25 cellular contexts compared by ENCODE assay signal in the genomic region with DNA sequence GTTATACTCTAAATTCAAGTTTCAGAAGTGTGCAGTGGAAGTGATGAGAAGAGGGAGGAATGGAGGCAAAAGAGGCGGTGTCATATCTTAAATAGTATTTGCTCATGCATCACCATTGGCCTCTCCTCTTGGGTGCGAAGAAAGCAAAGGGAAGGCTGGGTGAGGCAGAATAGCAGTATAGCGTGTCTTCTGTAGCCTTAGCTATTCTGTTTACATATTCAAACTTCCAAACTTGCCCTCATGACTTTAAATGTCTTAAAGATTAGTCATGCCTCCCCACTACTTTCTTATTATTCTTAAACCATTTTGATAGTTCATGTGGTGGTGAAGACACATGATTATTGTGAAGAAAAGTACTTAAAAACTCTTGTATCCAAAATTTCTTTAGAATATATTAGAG.
DNase-seq lines count a peak whose midpoint lies in the region; ATAC-seq and TF ChIP-seq lines count a peak whose summit lies in the region.
"Had no signal": no experiment of that assay in that cellular context is flagged by ENCODE, and none has a peak within 500 bp of the region (broad histone marks: within the 10 kb centered on the region; RNA-seq: fewer than 3 reads in every experiment).

No MANE protein-coding gene starts in this region.

- peaks cover 28% of the 10 kb centered on the region for H3K36me3 Mint-ChIP-seq in activated T-cell treated with anti-CD3 and anti-CD28 coated beads, Interleukin-2, amount 50 U/mL, for 4 hours (ENCODE audit: insufficient read depth)

- in situ Hi-C loops in GM23248 (cut with MboI), result no loop called here

- peak; percentile 24 for DNase-seq in GM23248
- DNase-seq in adipocyte (ENCODE audit: low read depth), result peak; percentile 69
- peak; percentile 33 for DNase-seq in fibroblast of pulmonary artery (ENCODE audit: low read depth)
- DNase-seq in retinal pigment epithelial cell (ENCODE audit: low read depth), result peak; percentile 6
- no peak for DNase-seq in activated T-cell treated with anti-CD3 and anti-CD28 coated beads, Interleukin-2, amount 50 U/mL, for 4 hours
- DNase-seq in NCI-H2227 (lab: John Stamatoyannopoulos, UW; ENCODE audit: unreplicated experiment), result no peak
- DNase-seq: activated CD4-positive, CD25-positive, alpha-beta regulatory T cell; activated CD8-positive, alpha-beta memory T cell treated with anti-CD3 and anti-CD28 coated beads for 24 hours; central memory CD4-positive, alpha-beta T cell; COR-L47; effector memory CD8-positive, alpha-beta T cell; gastrocnemius medialis; Kasumi-1; midbrain; NCI-H1417; NCI-H774; PC-9; stimulated activated naive CD8-positive, alpha-beta T cell treated with anti-CD3 and anti-CD28 coated beads, Interleukin-15, Interleukin-2, amounts not matched to agents 100 U/mL and 50 U/mL, for 24 hours had no signal

- H3K9me3 ChIP-seq in GM23248 (ENCODE audit: low read depth), result no peaks in the 10 kb centered on the region
- H3K9me3 ChIP-seq in adipocyte (ENCODE audit: control insufficient read depth, low read length), result no peaks in the 10 kb centered on the region
- H3K9me3 ChIP-seq: gastrocnemius medialis had no signal

- no peak for ATAC-seq in HG03432 (IDR thresholded peaks at IDR 0.05; ENCODE audit: unreplicated experiment)
- ATAC-seq in activated T-cell treated with anti-CD3 and anti-CD28 coated beads, Interleukin-2, amount 50 U/mL, for 4 hours, result no peak
- no peak for ATAC-seq in GM21367 (IDR thresholded peaks at IDR 0.05; ENCODE audit: unreplicated experiment)
- ATAC-seq: effector memory CD8-positive, alpha-beta T cell; HCT116; left lobe of liver; stimulated activated naive CD8-positive, alpha-beta T cell treated with anti-CD3 and anti-CD28 coated beads, Interleukin-15, Interleukin-2, amounts not matched to agents 100 U/mL and 50 U/mL, for 24 hours had no signal

- H3K4me1 ChIP-seq in GM23248 (ENCODE audit: insufficient read depth) (no peaks in the 10 kb centered on the region; the same call in 1 of the 2 replicates), adipocyte (ENCODE audit: control insufficient read depth, insufficient read depth, low read length) (peaks cover 8% of the 10 kb centered on the region)
- H3K4me1 ChIP-seq: gastrocnemius medialis, neural progenitor cell had no signal

- 94 to 98% methylated on average over 3 of the region's 3 CpGs for WGBS in GM23248 (ENCODE audit: low coverage in 1 of 2, low lambda C conversion rate in 2 of 2, missing lambda C conversion rate in 2 of 2), 2 experiments

- H2AFZ ChIP-seq in GM23248, result no peak overlapping the region
- H2AFZ ChIP-seq: neural progenitor cell, PC-9 had no signal

- no peaks in the 10 kb centered on the region for H3F3A ChIP-seq in GM23248 (ENCODE audit: insufficient read depth)

- H3K36me3 ChIP-seq in GM23248 (ENCODE audit: low read depth) (peaks cover 3% of the 10 kb centered on the region; the same call in 1 of the 2 replicates), adipocyte (ENCODE audit: control insufficient read depth, insufficient read depth, low read length, severe bottlenecking) (peaks cover 29% of the 10 kb centered on the region)

- no peaks in the 10 kb centered on the region for H3K4me1 Mint-ChIP-seq in activated T-cell treated with anti-CD3 and anti-CD28 coated beads, Interleukin-2, amount 50 U/mL, for 4 hours (ENCODE audit: low read depth)
- H3K4me1 Mint-ChIP-seq: neural progenitor cell had no signal

- TF ChIP-seq CTCF in fibroblast of pulmonary artery (IDR thresholded peaks at IDR 0.05; ENCODE audit: low read length, missing control alignments) (no peak), retinal pigment epithelial cell (conservative IDR thresholded peaks at IDR 0.05; ENCODE audit: low read depth, low read length) (no peak)

- H3K4me2 ChIP-seq in GM23248 (ENCODE audit: unreplicated experiment), result no peak overlapping the region
- H3K4me2 ChIP-seq: neural progenitor cell, PC-9 had no signal

- H3K27ac ChIP-seq in GM23248, result no peak overlapping the region
- H3K27ac ChIP-seq: gastrocnemius medialis, neural progenitor cell, PC-9 had no signal

- no peak overlapping the region for H3K4me3 ChIP-seq in GM23248
- no peak overlapping the region for H3K4me3 ChIP-seq in adipocyte (ENCODE audit: low read length)
- H3K4me3 ChIP-seq in fibroblast of pulmonary artery (replicated peaks; ENCODE audit: low read depth, low read length), result no peak overlapping the region
- no peak overlapping the region for H3K4me3 ChIP-seq in retinal pigment epithelial cell (ENCODE audit: low read length)
- H3K4me3 ChIP-seq: gastrocnemius medialis, neural progenitor cell, PC-9 had no signal

- H3K9ac ChIP-seq in GM23248 (no peak overlapping the region), adipocyte (ENCODE audit: low read length) (no peak overlapping the region)
- H3K9ac ChIP-seq: neural progenitor cell had no signal

- H3K4me3 Mint-ChIP-seq in activated T-cell treated with anti-CD3 and anti-CD28 coated beads, Interleukin-2, amount 50 U/mL, for 4 hours, result no peak overlapping the region
- H3K4me3 Mint-ChIP-seq: activated T-helper 1 cell treated with anti-CD3 and anti-CD28 coated beads, Interleukin-12 subunit alpha, Interleukin-12 subunit beta, Interleukin-2, Interleukin-4 antibody, amounts not matched to agents 30 ng/mL and 10 ng/mL and 1 ng/mL, durations not matched to agents 14 hours and 24 hours and 36 hours; effector memory CD8-positive, alpha-beta T cell; neural progenitor cell; type B pancreatic cell had no signal

- H3K27me3 ChIP-seq in GM23248 (replicated peaks; ENCODE audit: insufficient read depth), result no peaks in the 10 kb centered on the region
- H3K27me3 ChIP-seq in adipocyte (replicated peaks; ENCODE audit: control insufficient read depth, insufficient read depth, low read length), result no peaks in the 10 kb centered on the region
- H3K27me3 ChIP-seq: gastrocnemius medialis, neural progenitor cell had no signal

- no peaks in the 10 kb centered on the region for H4K20me1 ChIP-seq in GM23248 (ENCODE audit: insufficient read depth)

- H3K9me2 ChIP-seq in GM23248 (ENCODE audit: insufficient read depth), result no peaks in the 10 kb centered on the region

- no peaks in the 10 kb centered on the region for H3K79me2 ChIP-seq in GM23248 (ENCODE audit: insufficient read depth)

- no peaks in the 10 kb centered on the region for H3K9me3 Mint-ChIP-seq in activated T-cell treated with anti-CD3 and anti-CD28 coated beads, Interleukin-2, amount 50 U/mL, for 4 hours
- H3K9me3 Mint-ChIP-seq: activated T-helper 1 cell treated with anti-CD3 and anti-CD28 coated beads, Interleukin-12 subunit alpha, Interleukin-12 subunit beta, Interleukin-2, Interleukin-4 antibody, amounts not matched to agents 30 ng/mL and 10 ng/mL and 1 ng/mL, durations not matched to agents 14 hours and 24 hours and 36 hours; effector memory CD8-positive, alpha-beta T cell; neural progenitor cell; type B pancreatic cell had no signal

- no peaks in the 10 kb centered on the region for H3K27me3 Mint-ChIP-seq in activated T-cell treated with anti-CD3 and anti-CD28 coated beads, Interleukin-2, amount 50 U/mL, for 4 hours (ENCODE audit: low read depth)
- H3K27me3 Mint-ChIP-seq: effector memory CD8-positive, alpha-beta T cell; type B pancreatic cell had no signal

Comparison
In these comparisons a context has a peak if more than half of its experiments do, and no peak if none do; other contexts are left out.
1. DNase-seq: peak in GM23248 (single experiment), adipocyte (single experiment), fibroblast of pulmonary artery (single experiment) and retinal pigment epithelial cell (single experiment); none in activated T-cell treated with anti-CD3 and anti-CD28 coated beads, Interleukin-2, amount 50 U/mL, for 4 hours (single experiment) and NCI-H2227 (single experiment).